ENCODE assay signal across 8 cellular contexts in the genomic region with DNA sequence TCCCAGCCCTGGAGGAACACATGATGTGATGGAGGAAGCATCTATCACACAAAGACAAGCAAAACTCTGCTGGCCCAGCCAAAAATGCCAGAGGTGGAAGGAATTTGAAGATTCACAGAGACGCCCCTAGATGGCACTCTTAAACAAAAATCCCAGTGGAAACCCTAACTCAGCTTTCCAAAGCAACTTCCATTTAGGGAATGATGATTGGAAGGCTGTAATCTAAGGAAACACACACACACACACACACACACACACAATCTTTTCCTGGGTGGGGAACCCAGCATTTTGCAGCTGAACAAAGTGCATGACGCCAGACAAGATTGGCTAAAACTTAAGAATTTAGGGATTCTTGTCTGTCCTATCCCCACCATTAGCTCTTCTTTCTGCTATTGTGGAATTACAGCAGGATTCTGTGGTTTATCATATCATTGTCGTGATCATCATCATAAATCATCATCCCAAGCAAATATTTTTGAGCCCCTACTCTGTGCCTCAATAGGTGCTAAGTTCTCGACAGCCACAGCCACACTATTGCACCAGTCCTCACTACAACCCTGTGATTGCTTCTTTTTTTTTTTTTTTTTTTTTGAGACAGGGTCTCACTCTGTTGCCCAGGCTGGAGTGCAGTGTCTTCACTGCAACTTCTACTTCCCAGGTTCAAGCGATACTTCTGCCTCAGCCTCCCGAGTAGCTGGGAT. TPM values are rescaled to one million over a fixed set of nuclear protein-coding genes. Genes with fewer than 3 reads are reported as not detected.
DNase-seq lines count a peak whose midpoint lies in the region; ATAC-seq and TF ChIP-seq lines count a peak whose summit lies in the region.

No MANE protein-coding gene starts in this region.

- H3K27me3 ChIP-seq in adrenal gland = no peaks in the 10 kb centered on the region

- H3K4me3 ChIP-seq in adrenal gland = no peak overlapping the region

- WGBS in adrenal gland, 4 donors = 41 to 47% (median 46%) methylated on average over 6 of the region's 6 CpGs

- peaks cover 3 to 6% of the 10 kb centered on the region in 2 donors for H3K36me3 Mint-ChIP-seq in stimulated activated naive B cell treated with anti-CD40 and anti-IgM and Interleukin-4, amounts not matched to agents 10 μg/mL and 1 μg/mL and 100 μg/mL, for 72 hours

- DNase-seq in AML-193 (lab: John Stamatoyannopoulos, UW) = peak; percentile 9 to 20
- peak; percentile 68 for DNase-seq in GM13977 (ENCODE audit: low spot score)
- peak; percentile 45 for DNase-seq in NCI-H2196 treated with DMSO at 0.1 percent for 48 hours (lab: John Stamatoyannopoulos, UW; ENCODE audit: unreplicated experiment)
- peak in 6 of 7 donors; percentile 26 to 59 (median 40) for DNase-seq in adrenal gland
- no peak for DNase-seq in left ventricle myocardium superior
- peak; percentile 70 for DNase-seq in renal cortical epithelial cell (ENCODE audit: low read depth)
- DNase-seq in stimulated activated naive B cell treated with anti-CD40 and anti-IgM and Interleukin-4, amounts not matched to agents 10 μg/mL and 1 μg/mL and 100 μg/mL, for 72 hours = no peak

- no peak overlapping the region for H3K4me3 Mint-ChIP-seq in stimulated activated naive B cell treated with anti-CD40 and anti-IgM and Interleukin-4, amounts not matched to agents 10 μg/mL and 1 μg/mL and 100 μg/mL, for 72 hours

- ATAC-seq in left ventricle myocardium superior = peak; percentile 5
- ATAC-seq in GM19397 (IDR thresholded peaks at IDR 0.05; ENCODE audit: unreplicated experiment) = no peak
- ATAC-seq in stimulated activated naive B cell treated with anti-CD40 and anti-IgM and Interleukin-4, amounts not matched to agents 10 μg/mL and 1 μg/mL and 100 μg/mL, for 72 hours (replicated peaks) = no peak

- in situ Hi-C loops in GM13977 (cut with MboI; ENCODE audit: low pct_unique_long_range_greater_than_20kb, low sequenced_read_pairs, unreplicated experiment) = no loop called here

- no peak for TF ChIP-seq POLR2A in adrenal gland (IDR thresholded peaks at IDR 0.05)

- TF ChIP-seq CTCF in GM13977 (IDR thresholded peaks at IDR 0.05; ENCODE audit: extremely low read depth, insufficient read depth, missing control alignments) (peak; percentile 43), adrenal gland (IDR thresholded peaks at IDR 0.05) (peak; percentile 23 to 71 (median 61))

- H3K36me3 ChIP-seq in adrenal gland (replicated peaks in 1 of 2) = no peaks in the 10 kb centered on the region

- H3K9me3 Mint-ChIP-seq in stimulated activated naive B cell treated with anti-CD40 and anti-IgM and Interleukin-4, amounts not matched to agents 10 μg/mL and 1 μg/mL and 100 μg/mL, for 72 hours = no peaks in the 10 kb centered on the region

- peaks cover 3 to 6% of the 10 kb centered on the region in 2 donors for H3K27me3 Mint-ChIP-seq in stimulated activated naive B cell treated with anti-CD40 and anti-IgM and Interleukin-4, amounts not matched to agents 10 μg/mL and 1 μg/mL and 100 μg/mL, for 72 hours

- intact Hi-C loops in adrenal gland (cut with DNase I) = loop anchor here (10.0 kb wide), 3 partner anchors 138 to 1168 kb away; no protein-coding TSS in a partner anchor
- intact Hi-C loops in left ventricle myocardium superior (cut with micrococcal nuclease) = no loop called here

- no peak overlapping the region for H3K27ac ChIP-seq in adrenal gland

- H3K4me1 Mint-ChIP-seq in stimulated activated naive B cell treated with anti-CD40 and anti-IgM and Interleukin-4, amounts not matched to agents 10 μg/mL and 1 μg/mL and 100 μg/mL, for 72 hours = peaks cover 16 to 31% of the 10 kb centered on the region in 2 donors

- no peak overlapping the region for H3K27ac Mint-ChIP-seq in stimulated activated naive B cell treated with anti-CD40 and anti-IgM and Interleukin-4, amounts not matched to agents 10 μg/mL and 1 μg/mL and 100 μg/mL, for 72 hours

- no peaks in the 10 kb centered on the region for H3K9me3 ChIP-seq in adrenal gland (replicated peaks in 1 of 3)

- peaks cover 33 to 36% of the 10 kb centered on the region in 2 donors for H3K4me1 ChIP-seq in adrenal gland (replicated peaks in 1 of 2)

RNA-seq across cellular contexts. Expression of a gene that starts 1.6 kb away (rescaled TPM):
- total RNA-seq in adrenal gland = 100 to 1,000 TPM in 4 of 8 donors, 10 to 100 TPM in 3, 1 to 10 TPM in 1; 9.7 to 194 (median 123) TPM
- 10 to 100 TPM in 1 of 3 donors, 1 to 10 TPM in 2; 5.3 to 21.6 (median 8.3) TPM for polyA plus RNA-seq in adrenal gland
- total RNA-seq in left ventricle myocardium superior = 143 TPM
- total RNA-seq in renal cortical epithelial cell = 76.2 and 146 TPM in 2 replicates

RNA-seq across cellular contexts. Expression of a gene that starts 6.3 kb away (rescaled TPM):
- under 1 TPM in 4 of 8 donors, not detected in 4; 0.14 to 0.40 (median 0.20) TPM for total RNA-seq in adrenal gland
- under 1 TPM in 1 of 3 donors, not detected in 2; 0.32 TPM for polyA plus RNA-seq in adrenal gland
- total RNA-seq in left ventricle myocardium superior = 1.1 TPM
- total RNA-seq in renal cortical epithelial cell = 0.40 TPM in 1 of 2 replicates, not detected in the other

RNA-seq across cellular contexts. Expression of a gene that starts 54.5 kb away (rescaled TPM):
- not detected for total RNA-seq in adrenal gland
- polyA plus RNA-seq in adrenal gland = not detected
- total RNA-seq in left ventricle myocardium superior = not detected
- total RNA-seq in renal cortical epithelial cell = not detected in 2 replicates

Comparison
In these comparisons a context has a peak if more than half of its experiments do, and no peak if none do; other contexts are left out.
1. DNase-seq: peak in AML-193 (2 of 2), GM13977 (single experiment), NCI-H2196 treated with DMSO at 0.1 percent for 48 hours (single experiment), adrenal gland (6 of 7) and renal cortical epithelial cell (single experiment); none in left ventricle myocardium superior (single experiment) and stimulated activated naive B cell treated with anti-CD40 and anti-IgM and Interleukin-4, amounts not matched to agents 10 μg/mL and 1 μg/mL and 100 μg/mL, for 72 hours (single experiment).